ENCODE assay signal across 14 cellular contexts in genomic region chr12:40819427-40820108, GRCh38.
A peak's percentile ranks its signal among the peaks of the same experiment; 100 is the strongest.
DNase-seq lines count a peak whose midpoint lies in the region; ATAC-seq and TF ChIP-seq lines count a peak whose summit lies in the region.
"Had no signal": no experiment of that assay in that cellular context is flagged by ENCODE, and none has a peak within 500 bp of the region (broad histone marks: within the 10 kb centered on the region; RNA-seq: fewer than 3 reads in every experiment).

No MANE protein-coding gene starts in this region.

- H3K79me2 ChIP-seq in KMS-11 (ENCODE audit: insufficient read depth, low read depth) = no peaks in the 10 kb centered on the region
- no peaks in the 10 kb centered on the region for H3K79me2 ChIP-seq in smooth muscle cell (ENCODE audit: low read depth)

- in situ Hi-C loops in ACHN (cut with HindIII; ENCODE audit: low pct_ligation_motif_present, low pct_unique_long_range_greater_than_20kb, low sequenced_read_pairs) = no loop called here

- no peaks in the 10 kb centered on the region for H3K9me3 ChIP-seq in smooth muscle cell (replicated peaks; ENCODE audit: low read depth)
- H3K9me3 ChIP-seq: thoracic aorta had no signal

- DNase-seq in SK-N-DZ (ENCODE audit: low spot score) (peak; percentile 97), islet precursor cell (peak; percentile 98), smooth muscle cell (lab: John Stamatoyannopoulos, UW; ENCODE audit: unreplicated experiment) (peak; percentile 15), ACHN (no peak), cerebellar nuclear complex (lab: John Stamatoyannopoulos, UW) (no peak)
- DNase-seq: activated CD4-positive, CD25-positive, alpha-beta regulatory T cell; activated T-cell treated with anti-CD3 and anti-CD28 coated beads for 4 hours; NCI-H748 treated with DMSO at 0.1 percent for 48 hours; small intestine had no signal

- H3K4me3 ChIP-seq in KMS-11 (IDR thresholded peaks at IDR 0.05; ENCODE audit: insufficient read depth, low read depth, low read length) (no peak overlapping the region), smooth muscle cell (no peak overlapping the region)
- H3K4me3 ChIP-seq: coronary artery, thoracic aorta had no signal

- TF ChIP-seq CTCF in KMS-11 (conservative IDR thresholded peaks at IDR 0.05; ENCODE audit: low read depth, low read length) = no peak
- no peak for TF ChIP-seq CTCF in smooth muscle cell (IDR thresholded peaks at IDR 0.05; ENCODE audit: borderline replicate concordance, insufficient read depth, poor library complexity, severe bottlenecking)

- no peak for ATAC-seq in HG03378 (IDR thresholded peaks at IDR 0.05; ENCODE audit: unreplicated experiment)
- ATAC-seq: SK-N-SH treated with all-trans-retinoic acid at 6 μM for 48 hours had no signal

- H4K20me1 ChIP-seq in KMS-11 (ENCODE audit: insufficient read depth) = no peaks in the 10 kb centered on the region
- H4K20me1 ChIP-seq in smooth muscle cell (ENCODE audit: low read depth) = no peaks in the 10 kb centered on the region

- H3K36me3 ChIP-seq in KMS-11 (ENCODE audit: insufficient read depth) = no peaks in the 10 kb centered on the region
- H3K36me3 ChIP-seq in smooth muscle cell (ENCODE audit: low read depth) = no peaks in the 10 kb centered on the region
- H3K36me3 ChIP-seq: thoracic aorta had no signal

- peak overlapping the region; percentile 68 for H2AFZ ChIP-seq in KMS-11 (ENCODE audit: low read depth)
- H2AFZ ChIP-seq in smooth muscle cell (ENCODE audit: low read depth) = no peak overlapping the region

- H3K4me1 ChIP-seq in KMS-11 (ENCODE audit: low read depth, poor library complexity, severe bottlenecking) (peaks cover 23% of the 10 kb centered on the region), smooth muscle cell (ENCODE audit: low read depth) (peaks cover 7% of the 10 kb centered on the region)

- peak overlapping the region; percentile 64 for H3K27ac ChIP-seq in KMS-11
- no peak overlapping the region for H3K27ac ChIP-seq in smooth muscle cell (ENCODE audit: low read depth)
- H3K27ac ChIP-seq: coronary artery, thoracic aorta had no signal

- 33% methylated on average over 12 of the region's 12 CpGs for WGBS in smooth muscle cell (ENCODE audit: low lambda C conversion rate)

- peak overlapping the region; percentile 56; the same call in 1 of the 2 replicates for H3K9ac ChIP-seq in KMS-11
- H3K9ac ChIP-seq in smooth muscle cell (ENCODE audit: low read depth) = no peak overlapping the region

- H3K27me3 ChIP-seq in KMS-11 (ENCODE audit: insufficient read depth, low read depth) (no peaks in the 10 kb centered on the region), smooth muscle cell (ENCODE audit: low read depth) (no peaks in the 10 kb centered on the region)

- H3K4me2 ChIP-seq in KMS-11 (peak overlapping the region; percentile 59), smooth muscle cell (peak overlapping the region; percentile 45)

- H3F3A ChIP-seq in smooth muscle cell (ENCODE audit: low read depth) = no peaks in the 10 kb centered on the region

Comparison
In these comparisons a context has a peak if more than half of its experiments do, and no peak if none do; other contexts are left out.
1. DNase-seq: peak in SK-N-DZ (single experiment), islet precursor cell (single experiment) and smooth muscle cell (single experiment); none in ACHN (single experiment) and cerebellar nuclear complex (0 of 2).